ENCODE assay signal across 18 cellular contexts in genomic region chr11:10329935-10330334, GRCh38. TPM values are rescaled to one million over a fixed set of nuclear protein-coding genes. Genes with fewer than 3 reads are reported as not detected.
DNase-seq lines count a peak whose midpoint lies in the region; ATAC-seq and TF ChIP-seq lines count a peak whose summit lies in the region.
"Had no signal": no experiment of that assay in that cellular context is flagged by ENCODE, and none has a peak within 500 bp of the region (broad histone marks: within the 10 kb centered on the region; RNA-seq: fewer than 3 reads in every experiment).

No MANE protein-coding gene starts in this region.

- 56 to 63% methylated on average over 2 of the region's 2 CpGs for WGBS in sigmoid colon, 2 donors
- no CpG with 5 or more reads among the region's 2 CpGs for WGBS in mesendoderm (ENCODE audit: extremely low coverage, insufficient coverage, low lambda C conversion rate)

- DNase-seq in EL = peak; percentile 94
- peak; percentile 50 for DNase-seq in epithelial cell of prostate (ENCODE audit: low read depth, low spot score)
- DNase-seq in pulmonary artery endothelial cell (ENCODE audit: low read depth, low spot score) = peak; percentile 43
- no peak for DNase-seq in sigmoid colon
- DNase-seq in mesendoderm = no peak
- DNase-seq in sciatic nerve (ENCODE audit: low spot score) = no peak
- DNase-seq: activated naive CD4-positive, alpha-beta T cell treated with Interleukin-2 at 50 U/mL for 16 hours; COR-L47; left cardiac atrium; naive thymus-derived CD4-positive, alpha-beta T cell; NK-92 treated with Interleukin-12 subunit alpha and Interleukin-12 subunit beta, amount 100 ng/mL, for 24 hours; psoas muscle; stimulated activated CD4-positive, alpha-beta T cell treated with anti-CD3 and anti-CD28 coated beads, Interleukin-2, amount 100 ng/mL, for 48 hours had no signal

- H3K23ac ChIP-seq in mesendoderm (ENCODE audit: low read length) = no peak overlapping the region

- H3K27me3 ChIP-seq in sigmoid colon = no peaks in the 10 kb centered on the region
- no peaks in the 10 kb centered on the region for H3K27me3 ChIP-seq in mesendoderm (ENCODE audit: insufficient read depth, low read length, poor library complexity)

- H4K8ac ChIP-seq in mesendoderm (ENCODE audit: low read depth, low read length) = no peak overlapping the region

- H2BK120ac ChIP-seq in mesendoderm (ENCODE audit: low read depth, low read length) = no peak overlapping the region

- H3K4me2 ChIP-seq in mesendoderm (ENCODE audit: low read length) = no peak overlapping the region

- H3K4ac ChIP-seq in mesendoderm (ENCODE audit: low read depth, low read length) = no peak overlapping the region

- TF ChIP-seq POLR2A in sigmoid colon (IDR thresholded peaks at IDR 0.05) = no peak

- ATAC-seq in SK-N-SH treated with all-trans-retinoic acid at 6 μM for 48 hours = no peak
- ATAC-seq in sciatic nerve = no peak
- ATAC-seq in HG02759 (IDR thresholded peaks at IDR 0.05; ENCODE audit: unreplicated experiment) = no peak
- ATAC-seq: left cardiac atrium; naive thymus-derived CD4-positive, alpha-beta T cell; psoas muscle; stimulated activated effector memory CD8-positive, alpha-beta T cell treated with anti-CD3 and anti-CD28 coated beads, Interleukin-12 subunit alpha, Interleukin-12 subunit beta, amount 100 ng/mL, for 72 hours; WTC11 had no signal

- TF ChIP-seq EP300 in sigmoid colon (IDR thresholded peaks at IDR 0.05) = no peak

- no peak overlapping the region for H3K9ac ChIP-seq in mesendoderm (ENCODE audit: low read length)

- no peak overlapping the region for H3K4me3 ChIP-seq in sigmoid colon
- no peak overlapping the region for H3K4me3 ChIP-seq in mesendoderm (ENCODE audit: low read length)
- H3K4me3 ChIP-seq: psoas muscle, SK-N-MC had no signal

- no peak overlapping the region for H3K18ac ChIP-seq in mesendoderm (ENCODE audit: low read length)

- no peaks in the 10 kb centered on the region for H3K79me2 ChIP-seq in mesendoderm (ENCODE audit: control insufficient read depth, insufficient read depth, low read length)

- H3K9me3 ChIP-seq in sigmoid colon = no peaks in the 10 kb centered on the region
- H3K9me3 ChIP-seq: psoas muscle had no signal

- H3K56ac ChIP-seq in mesendoderm (ENCODE audit: low read length) = no peak overlapping the region

- TF ChIP-seq CTCF in sigmoid colon (IDR thresholded peaks at IDR 0.05) = no peak

- no peaks in the 10 kb centered on the region for H3K36me3 ChIP-seq in sigmoid colon
- H3K36me3 ChIP-seq in mesendoderm (ENCODE audit: control insufficient read depth, insufficient read depth, low read length) = no peaks in the 10 kb centered on the region

- no peaks in the 10 kb centered on the region for H3K79me1 ChIP-seq in mesendoderm (ENCODE audit: low read length)

- H3K4me1 ChIP-seq in sigmoid colon = peaks cover 0 to 47% (median 41%) of the 10 kb centered on the region in 4 donors
- H3K4me1 ChIP-seq in mesendoderm (ENCODE audit: control insufficient read depth, low read depth, low read length) = peaks cover 2% of the 10 kb centered on the region

- no peak overlapping the region for H2BK5ac ChIP-seq in mesendoderm (ENCODE audit: low read length)

- H2AK5ac ChIP-seq in mesendoderm (ENCODE audit: low read length) = no peak overlapping the region

- H2BK15ac ChIP-seq in mesendoderm (replicated peaks; ENCODE audit: low read depth) = no peak overlapping the region

- no peak overlapping the region for H4K5ac ChIP-seq in mesendoderm (ENCODE audit: low read length)

- peak overlapping the region; percentile 20 for H3K27ac ChIP-seq in epithelial cell of prostate
- H3K27ac ChIP-seq in sigmoid colon = no peak overlapping the region
- H3K27ac ChIP-seq in mesendoderm (ENCODE audit: low read depth, low read length) = no peak overlapping the region
- H3K27ac ChIP-seq: psoas muscle, SK-N-MC had no signal

- intact Hi-C loops in sigmoid colon (cut with DNase I) = loop anchor here (10.0 kb wide), 1 partner anchor 345 kb away; no protein-coding TSS in a partner anchor
- intact Hi-C loops in sciatic nerve (cut with DNase I) = no loop called here

TF ChIP-seq in SK-N-SH treated with all-trans-retinoic acid at 6 μM for 48 hours, 23 proteins besides CTCF, POLR2A, EP300 and RAD21:
- TF ChIP-seq PPARA (CRISPR knock-in tag; IDR thresholded peaks at IDR 0.05; ENCODE audit: borderline replicate concordance) (no peak), ZNF70 (CRISPR knock-in tag; IDR thresholded peaks at IDR 0.05) (no peak), RARB (CRISPR knock-in tag; IDR thresholded peaks at IDR 0.05) (no peak), CSDC2 (CRISPR knock-in tag; IDR thresholded peaks at IDR 0.05) (no peak), TOX (CRISPR knock-in tag; IDR thresholded peaks at IDR 0.05; ENCODE audit: borderline replicate concordance) (peak; percentile 18; the same call in 1 of the 2 replicates), TSHZ2 (CRISPR knock-in tag; IDR thresholded peaks at IDR 0.05) (no peak), GLIS3 (CRISPR knock-in tag; IDR thresholded peaks at IDR 0.05) (no peak), ZFP3 (CRISPR knock-in tag; IDR thresholded peaks at IDR 0.05) (0 out of 2 replicates have a peak, but pooled peaks have one; percentile 14), SNAI2 (CRISPR knock-in tag; IDR thresholded peaks at IDR 0.05) (no peak), ZNF8 (CRISPR knock-in tag; IDR thresholded peaks at IDR 0.05) (no peak), ESRRG (CRISPR knock-in tag; IDR thresholded peaks at IDR 0.05) (no peak), BACH2 (CRISPR knock-in tag; IDR thresholded peaks at IDR 0.05; ENCODE audit: borderline replicate concordance) (no peak), CREB5 (CRISPR knock-in tag; IDR thresholded peaks at IDR 0.05; ENCODE audit: low read depth) (no peak), PATZ1 (CRISPR knock-in tag; IDR thresholded peaks at IDR 0.05; ENCODE audit: borderline replicate concordance) (no peak), TCF4 (CRISPR knock-in tag; IDR thresholded peaks at IDR 0.05; ENCODE audit: borderline replicate concordance) (no peak), ZC3H10 (CRISPR knock-in tag; IDR thresholded peaks at IDR 0.05) (peak; percentile 69; the same call in 1 of the 2 replicates), ISL1 (CRISPR knock-in tag; IDR thresholded peaks at IDR 0.05) (peak; percentile 69)

RNA-seq across cellular contexts. Expression of gene ADM, which starts 25.1 kb away (rescaled TPM):
- total RNA-seq in pulmonary artery endothelial cell (132 and 144 TPM in 2 replicates), sigmoid colon (10 to 100 TPM; 45.2 to 84.1 (median 59.5) TPM), sciatic nerve (92.4 TPM)
- polyA plus RNA-seq in sigmoid colon = 10 to 100 TPM; 24.0 to 92.5 (median 75.9) TPM
- polyA plus RNA-seq in mesendoderm (2013, experiment 1 of 2) = 12.6 TPM
- 15.2 TPM for polyA plus RNA-seq in mesendoderm (2013, experiment 2 of 2)
- polyA plus RNA-seq: naive thymus-derived CD4-positive, alpha-beta T cell had no signal

RNA-seq across cellular contexts. Expression of gene SBF2, which starts 35.9 kb away (rescaled TPM):
- total RNA-seq in pulmonary artery endothelial cell (32.7 and 33.8 TPM in 2 replicates), sigmoid colon (10 to 100 TPM; 47.1 to 67.5 (median 59.5) TPM), sciatic nerve (141 TPM)
- 10 to 100 TPM in 2 of 3 donors, 1 to 10 TPM in 1; 9.5 to 14.4 (median 12.0) TPM for polyA plus RNA-seq in sigmoid colon
- 14.5 TPM for polyA plus RNA-seq in mesendoderm (2013, experiment 1 of 2)
- polyA plus RNA-seq in mesendoderm (2013, experiment 2 of 2) = 15.3 TPM

Comparison
In these comparisons a context has a peak if more than half of its experiments do, and no peak if none do; other contexts are left out.
1. DNase-seq: peak in EL (single experiment), epithelial cell of prostate (single experiment) and pulmonary artery endothelial cell (single experiment); none in sigmoid colon (single experiment), mesendoderm (single experiment) and sciatic nerve (single experiment).